Comparison of ENCODE assay signal across 1 cellular context in genomic region chr2:63827749-63828148, GRCh38.
A peak's percentile ranks its signal among the peaks of the same experiment; 100 is the strongest.
TF ChIP-seq lines count a peak whose summit lies in the region.

No MANE protein-coding gene starts in this region.

TF ChIP-seq in HepG2, 621 proteins besides CTCF, POLR2A, EP300 and RAD21 (continued from another document and continues in another):
- TF ChIP-seq CHD2 (IDR thresholded peaks at IDR 0.05; ENCODE audit: low read depth, low read length) (no peak), BATF2 (CRISPR knock-in tag; IDR thresholded peaks at IDR 0.05) (no peak), SNAPC2 (CRISPR knock-in tag; IDR thresholded peaks at IDR 0.05) (no peak), ISL2 (CRISPR knock-in tag; IDR thresholded peaks at IDR 0.05) (peak; percentile 47; the same call in 1 of the 2 replicates), HMGXB3 (CRISPR knock-in tag; IDR thresholded peaks at IDR 0.05; ENCODE audit: borderline replicate concordance) (no peak), SRY (CRISPR knock-in tag; IDR thresholded peaks at IDR 0.05) (no peak), SRSF1 (optimal IDR thresholded peaks at IDR 0.05; ENCODE audit: low read depth, low read length) (no peak), SALL2 (CRISPR knock-in tag; IDR thresholded peaks at IDR 0.05) (no peak), NCOA2 (CRISPR knock-in tag; IDR thresholded peaks at IDR 0.05) (peak; percentile 72), PRDM15 (CRISPR knock-in tag; IDR thresholded peaks at IDR 0.05) (no peak), ZNF160 (CRISPR knock-in tag; IDR thresholded peaks at IDR 0.05) (no peak), PAX8 (CRISPR knock-in tag; IDR thresholded peaks at IDR 0.05; ENCODE audit: borderline replicate concordance) (no peak), ZNF619 (CRISPR knock-in tag; IDR thresholded peaks at IDR 0.05) (no peak), SSRP1 (CRISPR knock-in tag; IDR thresholded peaks at IDR 0.05) (no peak), ZNF503 (CRISPR knock-in tag; IDR thresholded peaks at IDR 0.05) (peak; percentile 36; the same call in 1 of the 2 replicates), ATF6 (CRISPR knock-in tag; conservative IDR thresholded peaks at IDR 0.05) (no peak), RFXANK (CRISPR knock-in tag; IDR thresholded peaks at IDR 0.05) (no peak), TCF12 (IDR thresholded peaks at IDR 0.05) (no peak), TCF12 (CRISPR knock-in tag; IDR thresholded peaks at IDR 0.05) (no peak), ZNF614 (CRISPR knock-in tag; IDR thresholded peaks at IDR 0.05; ENCODE audit: borderline replicate concordance) (peak; percentile 54; the same call in 1 of the 2 replicates), GFI1 (CRISPR knock-in tag; IDR thresholded peaks at IDR 0.05; ENCODE audit: borderline replicate concordance) (peak; percentile 50; the same call in 1 of the 2 replicates), BCL3 (CRISPR knock-in tag; IDR thresholded peaks at IDR 0.05) (no peak), ZSCAN21 (CRISPR knock-in tag; IDR thresholded peaks at IDR 0.05; ENCODE audit: borderline replicate concordance) (no peak), ETS1 (CRISPR knock-in tag; IDR thresholded peaks at IDR 0.05) (no peak), PLSCR1 (CRISPR knock-in tag; IDR thresholded peaks at IDR 0.05; ENCODE audit: borderline replicate concordance) (no peak), ZNF101 (CRISPR knock-in tag; IDR thresholded peaks at IDR 0.05; ENCODE audit: borderline replicate concordance, low read depth) (no peak), ZNF407 (CRISPR knock-in tag; IDR thresholded peaks at IDR 0.05; ENCODE audit: not compliant biosample characterization) (no peak), CCDC6 (CRISPR knock-in tag; IDR thresholded peaks at IDR 0.05) (no peak), NR2F6 (IDR thresholded peaks at IDR 0.05) (peak; percentile 39; the same call in 1 of the 2 replicates), NR2F6 (CRISPR knock-in tag; IDR thresholded peaks at IDR 0.05) (peak; percentile 41; the same call in 1 of the 2 replicates), MZF1 (CRISPR knock-in tag; IDR thresholded peaks at IDR 0.05; ENCODE audit: borderline replicate concordance) (no peak), RXRB (CRISPR knock-in tag; IDR thresholded peaks at IDR 0.05; ENCODE audit: borderline replicate concordance) (peak; percentile 52; the same call in 1 of the 2 replicates), TBP (CRISPR knock-in tag; IDR thresholded peaks at IDR 0.05) (no peak)
